Comparison of ENCODE assay signal across 8 cellular contexts in genomic region chr17:29579866-29580771, GRCh38. TPM values are rescaled to one million over a fixed set of nuclear protein-coding genes. Genes with fewer than 3 reads are reported as not detected.
DNase-seq lines count a peak whose midpoint lies in the region; ATAC-seq and TF ChIP-seq lines count a peak whose summit lies in the region.

No MANE protein-coding gene starts in this region.

- intact Hi-C loops in cardiac septum (cut with DNase I) = loop anchor here (5.0 kb wide), 2 partner anchors 32 to 352 kb away; partner anchors contain the start of gene SSH2

- CTCF ChIA-PET in HEK293 (lab: Yijun Ruan, JAX) = interaction anchor here (0.5 to 5.9 kb wide), 17 partner anchors 11 to 759 kb away, joined by 3 to 74 read pairs (median 4); partner anchors contain the start of genes ANKRD13B and TP53I13

- H3K4me3 ChIP-seq in HEK293 (ENCODE audit: low read depth, low read length) (no peak overlapping the region), NB4 (ENCODE audit: low read depth, low read length) (no peak overlapping the region)

- no peak for TF ChIP-seq POLR2A in NB4 (IDR thresholded peaks at IDR 0.05; ENCODE audit: extremely low read depth, insufficient read length)

- H3K27ac Mint-ChIP-seq in activated naive CD8-positive, alpha-beta T cell treated with anti-CD3 and anti-CD28 coated beads, Interleukin-2, amount 10 ng/mL, durations not matched to agents 7 days and 5 days = peak overlapping the region; percentile 79

- no peaks in the 10 kb centered on the region for H3K27me3 Mint-ChIP-seq in activated naive CD8-positive, alpha-beta T cell treated with anti-CD3 and anti-CD28 coated beads, Interleukin-2, amount 10 ng/mL, durations not matched to agents 7 days and 5 days

- peak; percentile 93 for ATAC-seq in activated naive CD8-positive, alpha-beta T cell treated with anti-CD3 and anti-CD28 coated beads, Interleukin-2, amount 10 ng/mL, durations not matched to agents 7 days and 5 days (ENCODE audit: low read depth)

- H3K4me3 Mint-ChIP-seq in activated naive CD8-positive, alpha-beta T cell treated with anti-CD3 and anti-CD28 coated beads, Interleukin-2, amount 10 ng/mL, durations not matched to agents 7 days and 5 days = no peak overlapping the region

- TF ChIP-seq CTCF in HEK293 (tag by site-specific recombination; IDR thresholded peaks at IDR 0.05) = peak; percentile 97
- TF ChIP-seq CTCF in NB4 (IDR thresholded peaks at IDR 0.05; ENCODE audit: low read depth, low read length) = peak; percentile 81

- POLR2A ChIA-PET in HEK293 (lab: Yijun Ruan, JAX) = interaction anchor here (1.2 to 2.0 kb wide), 2 partner anchors 12 to 14 kb away, joined by 4 to 14 read pairs; no protein-coding TSS in a partner anchor
- POLR2A ChIA-PET in activated naive CD8-positive, alpha-beta T cell treated with anti-CD3 and anti-CD28 coated beads, Interleukin-2, amount 10 ng/mL, durations not matched to agents 7 days and 5 days (lab: Charles Lee) = interaction anchor here (1.6 to 1.9 kb wide), 5 partner anchors 10 to 37 kb away, joined by 4 to 7 read pairs (median 6); partner anchors contain the start of gene ABHD15

- H3K27ac ChIP-seq in HEK293 (ENCODE audit: extremely low read depth, low read depth, low read length) = no peak overlapping the region

- H3K9me3 ChIP-seq in HEK293 (ENCODE audit: control insufficient read depth, insufficient read depth, low read depth, low read length) = no peaks in the 10 kb centered on the region

- peak; percentile 36 for DNase-seq in GF-D8 (lab: John Stamatoyannopoulos, UW)
- DNase-seq in NB4 (ENCODE audit: low read depth) = peak; percentile 89
- DNase-seq in T follicular helper cell (ENCODE audit: low read depth) = peak; percentile 88
- peak; percentile 89 for DNase-seq in activated naive CD8-positive, alpha-beta T cell treated with anti-CD3 and anti-CD28 coated beads, Interleukin-2, amount 10 ng/mL, durations not matched to agents 7 days and 5 days
- peak; percentile 90 for DNase-seq in cardiac septum (ENCODE audit: low spot score)
- peak; percentile 83 for DNase-seq in retina
- DNase-seq in cortex of kidney (lab: John Stamatoyannopoulos, UW) = no peak

- peaks cover 11 to 92% of the 10 kb centered on the region in 2 experiments; a peak in 2 of 3 replicates for H3K36me3 ChIP-seq in HEK293 (ENCODE audit: control insufficient read depth in 2 of 2, insufficient read depth in 1 of 2, low read length in 2 of 2)

- no peaks in the 10 kb centered on the region for H3K4me1 ChIP-seq in HEK293 (ENCODE audit: control insufficient read depth, insufficient read depth, low read length)

- H3K4me1 Mint-ChIP-seq in activated naive CD8-positive, alpha-beta T cell treated with anti-CD3 and anti-CD28 coated beads, Interleukin-2, amount 10 ng/mL, durations not matched to agents 7 days and 5 days = peaks cover 13% of the 10 kb centered on the region

- H3K36me3 Mint-ChIP-seq in activated naive CD8-positive, alpha-beta T cell treated with anti-CD3 and anti-CD28 coated beads, Interleukin-2, amount 10 ng/mL, durations not matched to agents 7 days and 5 days = peaks cover 10% of the 10 kb centered on the region

- no peaks in the 10 kb centered on the region for H3K9me3 Mint-ChIP-seq in activated naive CD8-positive, alpha-beta T cell treated with anti-CD3 and anti-CD28 coated beads, Interleukin-2, amount 10 ng/mL, durations not matched to agents 7 days and 5 days

TF ChIP-seq in HEK293, 187 proteins besides CTCF, POLR2A, EP300 and RAD21 (continues in another document):
- TF ChIP-seq ZNF707 (tag by site-specific recombination; IDR thresholded peaks at IDR 0.05) (no peak), WT1 (tag by site-specific recombination; IDR thresholded peaks at IDR 0.05) (0 out of 2 replicates have a peak, but pooled peaks have one; percentile 9), ZFP69B (tag by site-specific recombination; IDR thresholded peaks at IDR 0.05) (no peak), TSHZ1 (tag by site-specific recombination; IDR thresholded peaks at IDR 0.05; ENCODE audit: borderline replicate concordance) (0 out of 2 replicates have a peak, but pooled peaks have one; percentile 37), ZNF670 (tag by site-specific recombination; IDR thresholded peaks at IDR 0.05; ENCODE audit: low read depth) (no peak), ZNF311 (tag by site-specific recombination; IDR thresholded peaks at IDR 0.05; ENCODE audit: borderline replicate concordance) (no peak), ZBTB21 (tag by site-specific recombination; IDR thresholded peaks at IDR 0.05) (no peak), ZNF621 (tag by site-specific recombination; IDR thresholded peaks at IDR 0.05) (no peak), ZFP41 (tag by site-specific recombination; IDR thresholded peaks at IDR 0.05; ENCODE audit: borderline replicate concordance) (no peak), ZXDB (tag by site-specific recombination; IDR thresholded peaks at IDR 0.05) (no peak), ZNF654 (tag by site-specific recombination; IDR thresholded peaks at IDR 0.05; ENCODE audit: low read depth) (peak; percentile 85), KLF8 (tag by site-specific recombination; IDR thresholded peaks at IDR 0.05) (no peak), ZNF416 (tag by site-specific recombination; IDR thresholded peaks at IDR 0.05) (no peak), ZNF76 (tag by site-specific recombination; IDR thresholded peaks at IDR 0.05; ENCODE audit: borderline replicate concordance, low read depth) (peak; percentile 71; the same call in 1 of the 2 replicates), EGR2 (tag by site-specific recombination; IDR thresholded peaks at IDR 0.05; ENCODE audit: low read depth) (peak; percentile 28; the same call in 1 of the 2 replicates), KLF9 (tag by site-specific recombination; IDR thresholded peaks at IDR 0.05; ENCODE audit: low read depth) (no peak), SALL2 (tag by site-specific recombination; IDR thresholded peaks at IDR 0.05; ENCODE audit: borderline replicate concordance) (no peak), ZSCAN30 (tag by site-specific recombination; IDR thresholded peaks at IDR 0.05) (peak; percentile 85), ZNF280D (tag by site-specific recombination; IDR thresholded peaks at IDR 0.05) (no peak)

RNA-seq across cellular contexts. Expression of gene GIT1, which starts 9.3 kb away (rescaled TPM):
- 10 to 100 TPM; 73.3 to 73.4 TPM for total RNA-seq in activated naive CD8-positive, alpha-beta T cell treated with anti-CD3 and anti-CD28 coated beads, Interleukin-2, amount 10 ng/mL, durations not matched to agents 7 days and 5 days
- 36.2 TPM for total RNA-seq in cardiac septum

RNA-seq across cellular contexts. Expression of gene TP53I13, which starts 11.6 kb away (rescaled TPM):
- 100 to 1,000 TPM; 154 to 155 TPM for total RNA-seq in activated naive CD8-positive, alpha-beta T cell treated with anti-CD3 and anti-CD28 coated beads, Interleukin-2, amount 10 ng/mL, durations not matched to agents 7 days and 5 days
- total RNA-seq in cardiac septum = 31.9 TPM

RNA-seq across cellular contexts. Expression of gene ANKRD13B, which starts 12.8 kb away (rescaled TPM):
- 1 to 10 TPM; 6.0 to 7.9 TPM for total RNA-seq in activated naive CD8-positive, alpha-beta T cell treated with anti-CD3 and anti-CD28 coated beads, Interleukin-2, amount 10 ng/mL, durations not matched to agents 7 days and 5 days
- 8.1 TPM for total RNA-seq in cardiac septum

RNA-seq across cellular contexts. Expression of gene ABHD15, which starts 13.3 kb away (rescaled TPM):
- total RNA-seq in activated naive CD8-positive, alpha-beta T cell treated with anti-CD3 and anti-CD28 coated beads, Interleukin-2, amount 10 ng/mL, durations not matched to agents 7 days and 5 days = 10 to 100 TPM; 20.0 to 20.4 TPM
- 5.8 TPM for total RNA-seq in cardiac septum

RNA-seq across cellular contexts. Expression of gene CORO6, which starts 42.6 kb away (rescaled TPM):
- 1 to 10 TPM; 8.2 to 9.0 TPM for total RNA-seq in activated naive CD8-positive, alpha-beta T cell treated with anti-CD3 and anti-CD28 coated beads, Interleukin-2, amount 10 ng/mL, durations not matched to agents 7 days and 5 days
- total RNA-seq in cardiac septum = 128 TPM
